Comparison of ENCODE assay signal across 17 cellular contexts in genomic region chr3:6861989-6862879, GRCh38. TPM values are rescaled to one million over a fixed set of nuclear protein-coding genes. Genes with fewer than 3 reads are reported as not detected.
DNase-seq lines count a peak whose midpoint lies in the region; ATAC-seq, FAIRE-seq and TF ChIP-seq lines count a peak whose summit lies in the region.
"Had no signal": no experiment of that assay in that cellular context is flagged by ENCODE, and none has a peak within 500 bp of the region (broad histone marks: within the 10 kb centered on the region; RNA-seq: fewer than 3 reads in every experiment).

No MANE protein-coding gene starts in this region.

- H3K9me3 ChIP-seq in astrocyte (ENCODE audit: insufficient read depth, low read depth, low read length), result no peaks in the 10 kb centered on the region
- H3K9me3 ChIP-seq in iPS-20b (ENCODE audit: insufficient read depth, low read depth, low read length), result no peaks in the 10 kb centered on the region
- H3K9me3 ChIP-seq in stomach, result no peaks in the 10 kb centered on the region
- H3K9me3 ChIP-seq: adrenal gland had no signal

- peak overlapping the region; percentile 73 for H3K4me3 Mint-ChIP-seq in GM23338
- H3K4me3 Mint-ChIP-seq in astrocyte (ENCODE audit: unreplicated experiment), result peak overlapping the region; percentile 70
- H3K4me3 Mint-ChIP-seq: CD8-positive, alpha-beta T cell; stimulated activated memory B cell treated with anti-CD40 and anti-IgM and Interleukin-4, amounts not matched to agents 10 μg/mL and 1 μg/mL and 100 μg/mL, for 72 hours had no signal

- no peak for FAIRE-seq in astrocyte (lab: Jason Lieb, UNC)
- FAIRE-seq: frontal cortex had no signal

- no peak for DNase-seq in GM23338 (ENCODE audit: low spot score)
- DNase-seq in astrocyte (ENCODE audit: low read depth), result no peak
- DNase-seq in stomach, result no peak
- DNase-seq in NCI-H2196 (lab: John Stamatoyannopoulos, UW; ENCODE audit: unreplicated experiment), result no peak
- no peak for DNase-seq in H4 (ENCODE audit: low spot score)
- no peak for DNase-seq in activated CD4-positive, alpha-beta T cell treated with anti-CD3 and anti-CD28 coated beads for 48 hours
- DNase-seq: CD8-positive, alpha-beta T cell; Kasumi-1; NCI-H2029 treated with DMSO at 0.1 percent for 48 hours; stimulated activated CD4-positive, alpha-beta T cell treated with anti-CD3 and anti-CD28 coated beads, Interleukin-2, amount 100 ng/mL, for 48 hours had no signal

- H3K27ac Mint-ChIP-seq in GM23338 (no peak overlapping the region), astrocyte (ENCODE audit: unreplicated experiment) (no peak overlapping the region)
- H3K27ac Mint-ChIP-seq: CD8-positive, alpha-beta T cell; stimulated activated memory B cell treated with anti-CD40 and anti-IgM and Interleukin-4, amounts not matched to agents 10 μg/mL and 1 μg/mL and 100 μg/mL, for 72 hours had no signal

- no peak for TF ChIP-seq POLR2A in stomach (IDR thresholded peaks at IDR 0.05)

- H3K4me3 ChIP-seq in GM23338 (no peak overlapping the region), astrocyte (ENCODE audit: insufficient read depth, low read depth, low read length) (peak overlapping the region; percentile 70), iPS-20b (ENCODE audit: low read length) (peak overlapping the region; percentile 84), stomach (peak overlapping the region in 3 of 4 donors; percentile 29 to 53 (median 41))
- H3K4me3 ChIP-seq: adrenal gland had no signal

- peak overlapping the region; percentile 79 for H3K9ac ChIP-seq in astrocyte (ENCODE audit: low read length)
- no peak overlapping the region for H3K9ac ChIP-seq in iPS-20b (ENCODE audit: low read depth, low read length)

- peaks cover 77% of the 10 kb centered on the region for H3K9me3 Mint-ChIP-seq in GM23338
- H3K9me3 Mint-ChIP-seq in astrocyte (ENCODE audit: unreplicated experiment), result peaks cover 8% of the 10 kb centered on the region

- WGBS in stomach, 5 donors, result 3 to 6% (median 3%) methylated on average over 33 to 48 of the region's 48 CpGs

- H3K36me3 ChIP-seq in GM23338 (ENCODE audit: insufficient read depth) (peaks cover 11% of the 10 kb centered on the region; the same call in 1 of the 2 replicates), astrocyte (ENCODE audit: insufficient read depth, low read length) (no peaks in the 10 kb centered on the region), iPS-20b (ENCODE audit: insufficient read depth, low read depth, low read length) (no peaks in the 10 kb centered on the region), stomach (no peaks in the 10 kb centered on the region)
- H3K36me3 ChIP-seq: adrenal gland had no signal

- intact Hi-C loops in stomach (cut with DNase I; ENCODE audit: low total_unique reads), result no loop called here

- H3K4me1 ChIP-seq in GM23338 (ENCODE audit: insufficient read depth) (no peaks in the 10 kb centered on the region), astrocyte (ENCODE audit: insufficient read depth, low read length) (peaks cover 13% of the 10 kb centered on the region), iPS-20b (ENCODE audit: insufficient read depth, low read length) (no peaks in the 10 kb centered on the region), stomach (peaks cover 0 to 26% (median 14%) of the 10 kb centered on the region in 4 donors)
- H3K4me1 ChIP-seq: adrenal gland had no signal

- H3K79me2 ChIP-seq in GM23338 (replicated peaks; ENCODE audit: insufficient read depth) (no peaks in the 10 kb centered on the region), astrocyte (ENCODE audit: insufficient read depth, low read length) (no peaks in the 10 kb centered on the region)

- TF ChIP-seq CTCF in GM23338 (conservative IDR thresholded peaks at IDR 0.05; ENCODE audit: low read depth in 2 of 2) (no peak), astrocyte (IDR thresholded peaks at IDR 0.05; ENCODE audit: insufficient read depth, low read depth, low read length) (no peak), stomach (IDR thresholded peaks at IDR 0.05) (no peak)

- H3K4me2 ChIP-seq in GM23338 (no peak overlapping the region), astrocyte (ENCODE audit: low read length) (peak overlapping the region; percentile 94)

- no peak overlapping the region for H3K27ac ChIP-seq in GM23338 (ENCODE audit: low read depth)
- H3K27ac ChIP-seq in astrocyte (ENCODE audit: low read depth, low read length), result no peak overlapping the region
- no peak overlapping the region for H3K27ac ChIP-seq in iPS-20b (ENCODE audit: low read length)
- H3K27ac ChIP-seq in stomach, result no peak overlapping the region
- H3K27ac ChIP-seq: VCaP had no signal

- H2AFZ ChIP-seq in GM23338 (no peak overlapping the region), astrocyte (ENCODE audit: low read depth, low read length) (peak overlapping the region; percentile 96)

- no peaks in the 10 kb centered on the region for H3F3A ChIP-seq in GM23338 (replicated peaks; ENCODE audit: low read depth)

- H4K20me1 ChIP-seq in GM23338 (replicated peaks; ENCODE audit: insufficient read depth), result no peaks in the 10 kb centered on the region
- no peaks in the 10 kb centered on the region for H4K20me1 ChIP-seq in astrocyte (ENCODE audit: insufficient read depth, low read length)

- peaks cover 12% of the 10 kb centered on the region for H3K36me3 Mint-ChIP-seq in GM23338 (ENCODE audit: low read depth)
- peaks cover 2% of the 10 kb centered on the region for H3K36me3 Mint-ChIP-seq in astrocyte (ENCODE audit: low read depth, unreplicated experiment)
- H3K36me3 Mint-ChIP-seq: CD8-positive, alpha-beta T cell had no signal

- H3K27me3 ChIP-seq in GM23338 (ENCODE audit: insufficient read depth) (peaks cover 13% of the 10 kb centered on the region; the same call in 1 of the 2 replicates), astrocyte (ENCODE audit: insufficient read depth, low read length) (peaks cover 26% of the 10 kb centered on the region), iPS-20b (ENCODE audit: insufficient read depth, low read length) (peaks cover 87% of the 10 kb centered on the region), stomach (peaks cover 0 to 60% (median 40%) of the 10 kb centered on the region in 3 donors)

- peak; percentile 13 for ATAC-seq in GM23338
- ATAC-seq: CD8-positive, alpha-beta T cell; stimulated activated memory B cell treated with anti-CD40 and anti-IgM and Interleukin-4, amounts not matched to agents 10 μg/mL and 1 μg/mL and 100 μg/mL, for 72 hours had no signal

- H3K27me3 Mint-ChIP-seq in GM23338 (ENCODE audit: insufficient read depth, low read depth, poor library complexity), result peaks cover 51% of the 10 kb centered on the region
- peaks cover 42% of the 10 kb centered on the region for H3K27me3 Mint-ChIP-seq in astrocyte (ENCODE audit: low read depth, unreplicated experiment)

- no peak for TF ChIP-seq EP300 in stomach (IDR thresholded peaks at IDR 0.05)

- H3K4me1 Mint-ChIP-seq in GM23338 (peaks cover 16% of the 10 kb centered on the region), astrocyte (ENCODE audit: low read depth, unreplicated experiment) (no peaks in the 10 kb centered on the region)

- no peaks in the 10 kb centered on the region for H3K9me2 ChIP-seq in GM23338 (ENCODE audit: insufficient read depth)

TF ChIP-seq in GM23338, 12 proteins besides CTCF, POLR2A, EP300 and RAD21:
- no peak for TF ChIP-seq CREB1 (CRISPR knock-in tag; IDR thresholded peaks at IDR 0.05; ENCODE audit: low read depth)

RNA-seq across cellular contexts. Expression of gene GRM7, which starts 1.3 kb away (rescaled TPM):
- total RNA-seq in GM23338 (2014; rRNA removed; shearing (Covaris generic)), result not detected in 2 replicates
- polyA plus RNA-seq in GM23338 (2016; fragmentation: Nextera tagmentation; extraction: Ambion mirVana) (0.40 and 0.56 TPM in 2 replicates), stomach (under 1 TPM in 1 of 3 donors, not detected in 2; 0.05 TPM)
- total RNA-seq in astrocyte (not detected in 2 replicates), stomach (1 to 10 TPM in 1 of 5 donors, not detected in 4; 2.2 TPM)
- not detected in 2 replicates for total RNA-seq in H4 (2014; rRNA removed; shearing (Covaris generic))
- total RNA-seq: CD8-positive, alpha-beta T cell; lung microvascular endothelial cell; pulmonary artery endothelial cell had no signal
